ENCODE assay signal across 16 cellular contexts in the genomic region with DNA sequence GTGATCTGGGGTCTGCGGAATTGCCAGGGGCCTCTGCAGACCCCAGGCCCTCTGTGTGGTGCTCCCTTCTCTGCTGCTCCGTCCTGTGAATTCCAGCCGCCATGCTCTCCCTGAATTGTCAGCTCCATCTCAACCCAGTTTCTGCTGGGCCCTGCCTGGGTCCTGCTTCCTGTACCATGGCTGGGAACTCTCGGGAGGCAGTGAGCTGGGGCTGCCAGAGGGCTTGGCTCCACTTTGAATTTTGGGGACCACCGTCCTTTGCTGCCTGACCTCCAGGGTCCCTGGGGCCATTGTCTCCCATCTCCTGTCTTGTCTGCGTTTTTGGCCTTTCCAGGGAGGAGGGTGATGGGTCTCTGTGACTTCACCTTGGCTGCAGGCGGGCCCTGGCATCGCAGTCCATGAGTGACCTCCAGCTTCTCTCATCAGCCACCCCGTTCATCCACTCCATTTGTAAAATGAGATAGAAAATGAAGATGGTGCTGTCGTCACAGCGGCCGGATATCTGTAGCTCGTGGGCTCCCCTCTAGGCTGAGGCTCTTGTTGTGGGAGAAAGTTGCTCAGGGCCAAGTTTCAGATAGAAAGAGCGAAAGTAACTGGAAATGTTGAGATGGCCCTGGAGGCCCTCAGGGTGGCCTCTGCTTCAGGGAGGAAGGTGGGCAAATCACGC. TPM values are rescaled to one million over a fixed set of nuclear protein-coding genes. Genes with fewer than 3 reads are reported as not detected.
DNase-seq lines count a peak whose midpoint lies in the region; ATAC-seq and TF ChIP-seq lines count a peak whose summit lies in the region.
"Had no signal": no experiment of that assay in that cellular context is flagged by ENCODE, and none has a peak within 500 bp of the region (broad histone marks: within the 10 kb centered on the region; RNA-seq: fewer than 3 reads in every experiment).

No MANE protein-coding gene starts in this region.

- ATAC-seq in activated CD4-positive, alpha-beta T cell treated with anti-CD3 and anti-CD28 coated beads for 36 hours, result no peak
- ATAC-seq in GM21423 (IDR thresholded peaks at IDR 0.05; ENCODE audit: unreplicated experiment), result no peak
- ATAC-seq: left colon had no signal

- no peaks in the 10 kb centered on the region for H3K9me3 Mint-ChIP-seq in activated CD4-positive, alpha-beta T cell treated with anti-CD3 and anti-CD28 coated beads for 36 hours (ENCODE audit: low read depth)
- H3K9me3 Mint-ChIP-seq in HFFc6, result no peaks in the 10 kb centered on the region
- no peaks in the 10 kb centered on the region for H3K9me3 Mint-ChIP-seq in chondrocyte (ENCODE audit: low read depth)
- H3K9me3 Mint-ChIP-seq in nephron progenitor cell, result no peaks in the 10 kb centered on the region

- H3K27ac Mint-ChIP-seq in activated CD4-positive, alpha-beta T cell treated with anti-CD3 and anti-CD28 coated beads for 36 hours, result peak overlapping the region; percentile 85
- H3K27ac Mint-ChIP-seq in HFFc6 (peak overlapping the region; percentile 28; the same call in 1 of the 2 replicates), chondrocyte (ENCODE audit: unreplicated experiment) (peak overlapping the region; percentile 14), nephron progenitor cell (peak overlapping the region; percentile 90)
- H3K27ac Mint-ChIP-seq: CD14-positive monocyte had no signal

- intact Hi-C loops in activated CD4-positive, alpha-beta T cell treated with anti-CD3 and anti-CD28 coated beads for 36 hours (cut with DNase I, micrococcal nuclease), result no loop called here

- H3K27me3 Mint-ChIP-seq in activated CD4-positive, alpha-beta T cell treated with anti-CD3 and anti-CD28 coated beads for 36 hours, result no peaks in the 10 kb centered on the region
- no peaks in the 10 kb centered on the region; the same call in 1 of the 2 replicates for H3K27me3 Mint-ChIP-seq in HFFc6 (ENCODE audit: insufficient read depth)
- H3K27me3 Mint-ChIP-seq in chondrocyte (ENCODE audit: low read depth), result no peaks in the 10 kb centered on the region
- no peaks in the 10 kb centered on the region for H3K27me3 Mint-ChIP-seq in nephron progenitor cell (ENCODE audit: low read depth, poor library complexity)

- H3K4me3 Mint-ChIP-seq in activated CD4-positive, alpha-beta T cell treated with anti-CD3 and anti-CD28 coated beads for 36 hours, result no peak overlapping the region
- H3K4me3 Mint-ChIP-seq in HFFc6 (no peak overlapping the region), chondrocyte (ENCODE audit: unreplicated experiment) (no peak overlapping the region), nephron progenitor cell (peak overlapping the region; percentile 30)
- H3K4me3 Mint-ChIP-seq: CD14-positive monocyte had no signal

- DNase-seq in activated CD4-positive, alpha-beta T cell treated with anti-CD3 and anti-CD28 coated beads for 36 hours, result no peak
- no peak for DNase-seq in activated CD4-positive, alpha-beta T cell treated with anti-CD3 and anti-CD28 coated beads, Interleukin-2, amount 50 U/mL, for 48 hours
- DNase-seq in HFFc6 (no peak), chondrocyte (ENCODE audit: low spot score) (no peak), nephron progenitor cell (no peak), RKO (ENCODE audit: low spot score) (no peak), HuH-7.5 (ENCODE audit: low spot score) (no peak)
- DNase-seq: activated CD4-positive, CD25-positive, alpha-beta regulatory T cell treated with anti-CD3 and anti-CD28 coated beads, Interleukin-2, amount 50 U/mL, for 72 hours; activated T-cell treated with anti-CD3 and anti-CD28 coated beads for 4 hours; DND-41; Karpas-422; left colon; SHP77 treated with DMSO at 0.1 percent for 48 hours; testis had no signal

- TF ChIP-seq CTCF in HFFc6 (IDR thresholded peaks at IDR 0.05) (no peak), chondrocyte (IDR thresholded peaks at IDR 0.05) (no peak), nephron progenitor cell (IDR thresholded peaks at IDR 0.05) (no peak)

- CTCF ChIA-PET in activated CD4-positive, alpha-beta T cell treated with anti-CD3 and anti-CD28 coated beads for 36 hours (lab: Charles Lee), result interaction anchor here (0.6 to 0.7 kb wide), 2 partner anchors 18 to 404 kb away, joined by 3 read pairs; no protein-coding TSS in a partner anchor

- POLR2A ChIA-PET in activated CD4-positive, alpha-beta T cell treated with anti-CD3 and anti-CD28 coated beads for 36 hours (lab: Charles Lee), result no interaction called here

- H3K36me3 Mint-ChIP-seq in activated CD4-positive, alpha-beta T cell treated with anti-CD3 and anti-CD28 coated beads for 36 hours (ENCODE audit: low read depth), result peaks cover 6% of the 10 kb centered on the region
- H3K36me3 Mint-ChIP-seq in HFFc6 (ENCODE audit: low read depth), result no peaks in the 10 kb centered on the region
- no peaks in the 10 kb centered on the region for H3K36me3 Mint-ChIP-seq in chondrocyte (ENCODE audit: low read depth)
- H3K36me3 Mint-ChIP-seq in nephron progenitor cell (ENCODE audit: low read depth), result peaks cover 18% of the 10 kb centered on the region

- peaks cover 47% of the 10 kb centered on the region for H3K4me1 Mint-ChIP-seq in activated CD4-positive, alpha-beta T cell treated with anti-CD3 and anti-CD28 coated beads for 36 hours
- peaks cover 22% of the 10 kb centered on the region for H3K4me1 Mint-ChIP-seq in HFFc6 (ENCODE audit: low read depth)
- H3K4me1 Mint-ChIP-seq in chondrocyte (ENCODE audit: low read depth), result peaks cover 52% of the 10 kb centered on the region
- peaks cover 73% of the 10 kb centered on the region for H3K4me1 Mint-ChIP-seq in nephron progenitor cell

RNA-seq across cellular contexts. Expression of a gene that starts 38.3 kb away (rescaled TPM):
- total RNA-seq in activated CD4-positive, alpha-beta T cell treated with anti-CD3 and anti-CD28 coated beads for 36 hours, result 10 to 100 TPM; 28.7 to 34.0 TPM
- 10 to 100 TPM; 63.7 to 76.6 (median 66.1) TPM for total RNA-seq in HFFc6 (2021; fragmentation: NEBNext Ultra II Directional; extraction: Animal tissue kit (Norgen Biotek cat#: 25700))
- 112 to 135 TPM (median 116 TPM) in 3 replicates for total RNA-seq in chondrocyte

Comparison
In these comparisons a context has a peak if more than half of its experiments do, and no peak if none do; other contexts are left out.
1. H3K27ac Mint-ChIP-seq: peak in every context shown above with its lines; median percentile 90 in nephron progenitor cell; 85 in activated CD4-positive, alpha-beta T cell treated with anti-CD3 and anti-CD28 coated beads for 36 hours; 28 in HFFc6; 14 in chondrocyte.